ENCODE assay signal across 8 cellular contexts in the genomic region with DNA sequence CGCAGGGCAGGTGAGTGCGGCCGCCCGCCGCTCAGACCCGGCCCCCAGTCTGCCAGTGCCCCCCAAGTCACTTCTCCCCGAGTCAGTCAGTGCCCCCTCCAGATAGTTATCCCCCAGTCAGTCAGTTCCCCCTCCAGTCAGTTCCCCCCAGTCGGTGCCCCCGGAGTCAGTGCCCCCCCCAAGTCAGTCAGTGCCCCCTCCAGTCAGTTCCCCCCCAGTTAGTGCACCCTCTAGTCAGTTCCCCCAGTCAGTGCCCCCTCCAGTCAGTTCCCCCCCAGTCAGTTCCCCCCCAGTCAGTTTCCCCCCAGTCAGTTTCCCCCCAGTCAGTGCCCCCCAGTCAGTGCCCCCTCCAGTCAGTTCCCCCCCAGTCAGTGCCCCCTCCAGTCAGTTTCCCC. TPM values are rescaled to one million over a fixed set of nuclear protein-coding genes. Genes with fewer than 3 reads are reported as not detected.
DNase-seq lines count a peak whose midpoint lies in the region; ATAC-seq, FAIRE-seq and TF ChIP-seq lines count a peak whose summit lies in the region.

No MANE protein-coding gene starts in this region.

- H3K4me1 ChIP-seq in left ventricle myocardium inferior (peaks cover 21% of the 10 kb centered on the region), mononuclear cell (ENCODE audit: insufficient read depth, low read length) (peaks cover 33% of the 10 kb centered on the region), aorta (ENCODE audit: control insufficient read depth in 1 of 2, insufficient read depth in 2 of 2, low read length in 2 of 2) (no peaks in the 10 kb centered on the region)

- no peak for DNase-seq in left ventricle myocardium inferior
- no peak for DNase-seq in Right ventricle myocardium superior
- DNase-seq in bronchial epithelial cell (ENCODE audit: low read depth): no peak
- no peak for DNase-seq in aorta
- DNase-seq in 8988T: no peak
- DNase-seq in NCI-H524 (lab: John Stamatoyannopoulos, UW): no peak

- intact Hi-C loops in left ventricle myocardium inferior (cut with micrococcal nuclease): no loop called here
- intact Hi-C loops in Right ventricle myocardium superior (cut with DNase I): loop anchor here (2.0 to 5.0 kb wide), 2 partner anchors 66 to 103 kb away; no protein-coding TSS in a partner anchor
- intact Hi-C loops in aorta (cut with DNase I): loop anchor here (2.0 to 5.0 kb wide), 3 partner anchors 66 to 91 kb away; partner anchors contain the start of gene HDAC10 (in 1 of the 2)

- no peaks in the 10 kb centered on the region for H3K36me3 ChIP-seq in left ventricle myocardium inferior
- peaks cover 3% of the 10 kb centered on the region for H3K36me3 ChIP-seq in bronchial epithelial cell (ENCODE audit: control insufficient read depth, insufficient read depth, low read length)
- H3K36me3 ChIP-seq in aorta (ENCODE audit: control insufficient read depth in 1 of 2, insufficient read depth in 2 of 2, low read length in 1 of 2): no peaks in the 10 kb centered on the region

- WGBS in aorta, 2 donors: 1 to 20% methylated on average over 2 to 9 of the region's 9 CpGs

- H3K27ac ChIP-seq in left ventricle myocardium inferior (replicated peaks) (peak overlapping the region; percentile 87), aorta (ENCODE audit: low read depth in 1 of 2, low read length in 2 of 2) (peak overlapping the region in 1 of 2 donors; percentile 39)

- no peak for FAIRE-seq in bronchial epithelial cell (lab: Jason Lieb, UNC)

- no peak for ATAC-seq in Right ventricle myocardium superior (ENCODE audit: poor library complexity)
- ATAC-seq in aorta (ENCODE audit: low FRiP score): peak; percentile 21
- ATAC-seq in HG03175 (IDR thresholded peaks at IDR 0.05; ENCODE audit: unreplicated experiment): no peak

- TF ChIP-seq CTCF in left ventricle myocardium inferior (IDR thresholded peaks at IDR 0.05; ENCODE audit: borderline replicate concordance) (no peak), bronchial epithelial cell (IDR thresholded peaks at IDR 0.05; ENCODE audit: insufficient read depth, low read length, severe bottlenecking) (no peak)

- H3K27me3 ChIP-seq in left ventricle myocardium inferior (ENCODE audit: low read depth) (no peaks in the 10 kb centered on the region), bronchial epithelial cell (ENCODE audit: control insufficient read depth, insufficient read depth, low read length) (no peaks in the 10 kb centered on the region), mononuclear cell (ENCODE audit: insufficient read depth, low read length) (no peaks in the 10 kb centered on the region), aorta (ENCODE audit: control insufficient read depth in 1 of 2, insufficient read depth in 2 of 2, low read length in 1 of 2) (no peaks in the 10 kb centered on the region)

- H3K4me3 ChIP-seq in left ventricle myocardium inferior: peak overlapping the region; percentile 93
- peak overlapping the region; percentile 73 for H3K4me3 ChIP-seq in bronchial epithelial cell (ENCODE audit: low read depth, low read length)
- peak overlapping the region; percentile 78 for H3K4me3 ChIP-seq in mononuclear cell (ENCODE audit: low read length)
- H3K4me3 ChIP-seq in aorta (ENCODE audit: low read length in 2 of 2): peak overlapping the region; percentile 91 to 92

- H3K9me3 ChIP-seq in left ventricle myocardium inferior (replicated peaks) (no peaks in the 10 kb centered on the region), mononuclear cell (ENCODE audit: low read depth, low read length) (no peaks in the 10 kb centered on the region), aorta (ENCODE audit: control insufficient read depth, low read length) (no peaks in the 10 kb centered on the region)

RNA-seq across cellular contexts. Expression of gene PPP6R2, which starts 0.4 kb away (rescaled TPM):
- total RNA-seq in left ventricle myocardium inferior (38.6 TPM), Right ventricle myocardium superior (40.4 TPM), bronchial epithelial cell (50.5 and 57.5 TPM in 2 replicates), mononuclear cell (27.5 TPM), aorta (10 to 100 TPM; 45.2 to 46.7 TPM)
- polyA plus RNA-seq in aorta: 10 to 100 TPM; 14.1 to 62.5 TPM

RNA-seq across cellular contexts. Expression of gene DENND6B, which starts 16.7 kb away (rescaled TPM):
- 1.2 TPM for total RNA-seq in left ventricle myocardium inferior
- total RNA-seq in Right ventricle myocardium superior: 1.1 TPM
- 1.1 and 1.8 TPM in 2 replicates for total RNA-seq in bronchial epithelial cell
- total RNA-seq in mononuclear cell: 1.0 TPM
- total RNA-seq in aorta: 1 to 10 TPM; 2.3 to 7.0 TPM
- 1 to 10 TPM in 1 of 2 donors, under 1 TPM in 1; 0.25 to 7.5 TPM for polyA plus RNA-seq in aorta

RNA-seq across cellular contexts. Expression of gene PLXNB2, which starts 36.1 kb away (rescaled TPM):
- total RNA-seq in left ventricle myocardium inferior (50.2 TPM), Right ventricle myocardium superior (68.3 TPM), bronchial epithelial cell (138 and 176 TPM in 2 replicates), mononuclear cell (66.0 TPM), aorta (100 to 1,000 TPM; 139 to 210 TPM)
- polyA plus RNA-seq in aorta: 100 to 1,000 TPM in 1 of 2 donors, 10 to 100 TPM in 1; 46.0 to 214 TPM
